9 cellular contexts compared by ENCODE assay signal in the genomic region with DNA sequence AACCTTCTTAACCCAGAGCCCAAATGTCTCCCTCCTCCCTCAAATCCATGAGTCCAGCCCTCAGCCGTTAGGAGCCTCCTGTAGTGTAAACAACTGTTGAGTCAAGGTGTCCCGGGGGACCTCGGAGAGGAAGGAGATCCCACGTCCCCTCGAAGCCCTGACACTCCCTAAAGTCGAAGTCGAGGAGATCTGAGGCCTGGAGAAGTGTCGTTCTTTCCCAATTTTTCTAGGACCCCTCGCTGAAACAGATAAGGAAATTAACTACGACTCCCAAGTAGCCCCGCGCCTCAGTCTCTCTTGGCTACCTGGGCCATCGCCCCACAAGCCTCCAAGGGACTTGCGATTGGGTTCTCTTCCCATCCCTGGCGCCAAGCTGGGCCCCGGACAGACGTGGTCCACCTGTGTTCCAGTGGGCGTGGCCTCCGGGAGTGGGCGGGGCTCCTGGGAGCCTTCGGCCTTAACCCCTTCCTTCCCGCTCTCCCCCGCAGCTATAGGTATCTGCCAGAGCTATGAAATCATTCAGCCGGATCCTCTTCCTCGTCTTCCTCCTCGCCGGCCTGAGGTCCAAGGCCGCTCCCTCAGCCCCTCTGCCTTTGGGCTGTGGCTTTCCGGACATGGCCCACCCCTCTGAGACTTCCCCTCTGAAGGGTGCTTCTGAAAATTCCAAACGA. TPM values are rescaled to one million over a fixed set of nuclear protein-coding genes. Genes with fewer than 3 reads are reported as not detected.
DNase-seq lines count a peak whose midpoint lies in the region; ATAC-seq and TF ChIP-seq lines count a peak whose summit lies in the region.
"Had no signal": no experiment of that assay in that cellular context is flagged by ENCODE, and none has a peak within 500 bp of the region (broad histone marks: within the 10 kb centered on the region; RNA-seq: fewer than 3 reads in every experiment).

No MANE protein-coding gene starts in this region.

- H3K9me3 ChIP-seq in BE2C (no peaks in the 10 kb centered on the region), thyroid gland (no peaks in the 10 kb centered on the region), A673 (ENCODE audit: low read depth, low read length, poor library complexity, severe bottlenecking) (no peaks in the 10 kb centered on the region)

- no peaks in the 10 kb centered on the region for H3K36me3 ChIP-seq in BE2C
- H3K36me3 ChIP-seq in thyroid gland = no peaks in the 10 kb centered on the region
- no peaks in the 10 kb centered on the region for H3K36me3 ChIP-seq in A673 (ENCODE audit: insufficient read depth, low read length, poor library complexity, severe bottlenecking)

- H3K4me1 ChIP-seq in BE2C (peaks cover 7% of the 10 kb centered on the region), thyroid gland (peaks cover 9 to 23% of the 10 kb centered on the region in 2 donors), A673 (ENCODE audit: insufficient read depth, low read length, poor library complexity, severe bottlenecking) (peaks cover 18% of the 10 kb centered on the region)

- TF ChIP-seq CTCF in BE2C (IDR thresholded peaks at IDR 0.05; ENCODE audit: low read depth, low read length) (no peak), fibroblast of mammary gland (conservative IDR thresholded peaks at IDR 0.05; ENCODE audit: control insufficient read depth, insufficient read depth, low read depth, low read length) (no peak), thyroid gland (IDR thresholded peaks at IDR 0.05) (no peak), A673 (conservative IDR thresholded peaks at IDR 0.05; ENCODE audit: low read depth, low read length) (no peak)

- POLR2A ChIA-PET in A673 (lab: Charles Lee; ENCODE audit: low non-redundant PET) = interaction anchor here (0.5 kb wide), 1 partner anchor 554 kb away, joined by 3 read pairs; the partner anchor contains the start of gene PPP1R15A

- no peak overlapping the region for H3K4me3 ChIP-seq in BE2C (ENCODE audit: low read depth, low read length)
- no peak overlapping the region for H3K4me3 ChIP-seq in fibroblast of mammary gland (ENCODE audit: control insufficient read depth, low read depth, low read length)
- no peak overlapping the region for H3K4me3 ChIP-seq in thyroid gland (replicated peaks in 1 of 3)
- H3K4me3 ChIP-seq in A673 (ENCODE audit: low read depth, low read length, poor library complexity, severe bottlenecking) = no peak overlapping the region

- ATAC-seq in GM18868 (IDR thresholded peaks at IDR 0.05; ENCODE audit: unreplicated experiment) = no peak

- 4% methylated on average over 23 to 30 of the region's 30 CpGs for WGBS in thyroid gland, 2 donors

- intact Hi-C loops in thyroid gland (cut with DNase I) = no loop called here
- intact Hi-C loops in A673 (cut with micrococcal nuclease; ENCODE audit: unreplicated experiment) = no loop called here

- H3K27ac ChIP-seq in thyroid gland = no peak overlapping the region
- H3K27ac ChIP-seq in A673 (ENCODE audit: low read depth, low read length, poor library complexity, severe bottlenecking) = no peak overlapping the region

- DNase-seq in BE2C (peak; percentile 51), ELF-1 (ENCODE audit: low read depth, low spot score) (peak; percentile 89), NCI-H82 treated with DMSO at 0.1 percent for 48 hours (lab: John Stamatoyannopoulos, UW; ENCODE audit: unreplicated experiment) (peak; percentile 42), fibroblast of mammary gland (ENCODE audit: low read depth) (peak; percentile 52), thyroid gland (no peak), A673 (ENCODE audit: low spot score) (no peak)
- no peak for DNase-seq in central memory CD4-positive, alpha-beta T cell

- H3K27me3 ChIP-seq in BE2C = peaks cover 84% of the 10 kb centered on the region
- H3K27me3 ChIP-seq in thyroid gland = peaks cover 59% of the 10 kb centered on the region
- peaks cover 76% of the 10 kb centered on the region for H3K27me3 ChIP-seq in A673 (replicated peaks; ENCODE audit: insufficient read depth, low read depth, low read length, poor library complexity)

- CTCF ChIA-PET in A673 (lab: Charles Lee) = no interaction called here

- no peak for TF ChIP-seq POLR2A in thyroid gland (IDR thresholded peaks at IDR 0.05)

- BruUV-seq in A673 (replicated peaks; lab: Mats Ljungman, UMichigan) = no TSS peak

RNA-seq across cellular contexts. Expression of gene GFY, which starts 0.9 kb away (rescaled TPM):
- not detected for polyA plus RNA-seq in BE2C (2012; ENCODE audit: insufficient read depth, insufficient read length, low read depth)
- total RNA-seq in thyroid gland (not detected), A673 (2021) (not detected in 2 replicates)
- total RNA-seq: osteocyte had no signal

RNA-seq across cellular contexts. Expression of gene PTH2, which starts 2.8 kb away (rescaled TPM):
- polyA plus RNA-seq in BE2C (2012; ENCODE audit: insufficient read depth, insufficient read length, low read depth) = not detected
- total RNA-seq in thyroid gland = not detected
- not detected in 2 replicates for total RNA-seq in A673 (2021)
- total RNA-seq: osteocyte had no signal

RNA-seq across cellular contexts. Expression of gene SLC17A7, which starts 15.3 kb away (rescaled TPM):
- not detected for polyA plus RNA-seq in BE2C (2012; ENCODE audit: insufficient read depth, insufficient read length, low read depth)
- 1 to 10 TPM in 3 of 4 donors, under 1 TPM in 1; 0.73 to 1.5 (median 1.3) TPM for total RNA-seq in thyroid gland
- total RNA-seq in A673 (2021) = 1.7 and 1.8 TPM in 2 replicates

RNA-seq across cellular contexts. Expression of gene PIH1D1, which starts 25.6 kb away (rescaled TPM):
- polyA plus RNA-seq in BE2C (2012; ENCODE audit: insufficient read depth, insufficient read length, low read depth) = 99.9 TPM
- total RNA-seq in thyroid gland (100 to 1,000 TPM in 2 of 4 donors, 10 to 100 TPM in 2; 69.7 to 125 (median 99.8) TPM), A673 (2021) (122 and 131 TPM in 2 replicates)

RNA-seq across cellular contexts. Expression of gene ALDH16A1, which starts 27.0 kb away (rescaled TPM):
- polyA plus RNA-seq in BE2C (2012; ENCODE audit: insufficient read depth, insufficient read length, low read depth) = 20.3 TPM
- total RNA-seq in thyroid gland (10 to 100 TPM; 32.5 to 39.5 (median 34.2) TPM), A673 (2021) (22.6 and 23.2 TPM in 2 replicates)

Comparison
In these comparisons a context has a peak if more than half of its experiments do, and no peak if none do; other contexts are left out.
1. DNase-seq: peak in BE2C (single experiment), ELF-1 (single experiment), NCI-H82 treated with DMSO at 0.1 percent for 48 hours (single experiment) and fibroblast of mammary gland (single experiment); none in thyroid gland (0 of 2), central memory CD4-positive, alpha-beta T cell (single experiment) and A673 (single experiment).